In the genomic region with DNA sequence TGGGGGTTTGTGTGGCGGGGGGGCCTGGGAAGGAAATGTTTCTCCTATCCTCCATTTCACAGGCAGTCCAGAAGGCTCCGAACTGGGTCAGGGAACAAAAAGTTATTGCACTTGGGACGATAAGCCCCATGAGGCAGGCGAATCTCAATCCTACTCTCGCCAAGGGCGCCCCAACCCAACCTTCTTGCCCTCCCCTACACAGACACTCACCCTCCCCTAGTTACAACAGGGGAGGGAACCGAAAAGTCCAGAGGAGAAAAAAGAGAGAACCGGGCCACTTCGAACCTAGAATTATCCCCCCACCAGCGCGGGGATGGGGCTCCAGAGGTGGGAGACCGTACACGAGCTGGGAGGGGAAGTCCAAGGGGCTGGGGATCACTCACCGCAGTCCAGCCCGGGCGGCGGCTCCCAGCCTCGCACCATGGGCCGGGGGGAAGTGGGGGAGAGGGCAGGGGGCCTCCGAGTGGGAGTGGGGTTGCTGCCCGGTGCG, we compare ENCODE assay signal across 8 cellular contexts. TPM values are rescaled to one million over a fixed set of nuclear protein-coding genes. Genes with fewer than 3 reads are reported as not detected.
DNase-seq lines count a peak whose midpoint lies in the region; ATAC-seq and TF ChIP-seq lines count a peak whose summit lies in the region.

No MANE protein-coding gene starts in this region.

- H3K27ac ChIP-seq in CD4-positive, CD25-positive, alpha-beta regulatory T cell (ENCODE audit: insufficient read depth, low read length, poor library complexity, severe bottlenecking) = peak overlapping the region; percentile 83
- peak overlapping the region; percentile 61 to 93 (median 90) for H3K27ac ChIP-seq in spleen

- intact Hi-C loops in spleen (cut with DNase I; ENCODE audit: low total_unique reads) = no loop called here

- H3K27me3 Mint-ChIP-seq in CD4-positive, CD25-positive, alpha-beta regulatory T cell = no peaks in the 10 kb centered on the region
- H3K27me3 Mint-ChIP-seq in activated naive CD8-positive, alpha-beta T cell treated with anti-CD3 and anti-CD28 coated beads, Interleukin-2, amount 50 U/mL, for 24 hours = no peaks in the 10 kb centered on the region

- H3K27me3 ChIP-seq in CD4-positive, CD25-positive, alpha-beta regulatory T cell (ENCODE audit: control insufficient read depth, insufficient read depth, low read length) = no peaks in the 10 kb centered on the region
- H3K27me3 ChIP-seq in spleen (replicated peaks in 1 of 7) = no peaks in the 10 kb centered on the region

- DNase-seq in CD4-positive, CD25-positive, alpha-beta regulatory T cell = no peak
- no peak for DNase-seq in activated naive CD8-positive, alpha-beta T cell treated with anti-CD3 and anti-CD28 coated beads, Interleukin-2, amount 50 U/mL, for 24 hours
- DNase-seq in spleen (no peak), COLO829 (ENCODE audit: low spot score) (no peak)
- no peak for DNase-seq in activated CD4-positive, CD25-positive, alpha-beta regulatory T cell (lab: John Stamatoyannopoulos, UW)

- WGBS in spleen, 5 donors = 0 to 1% (median 1%) methylated on average over 18 to 22 of the region's 22 CpGs

- H3K36me3 Mint-ChIP-seq in CD4-positive, CD25-positive, alpha-beta regulatory T cell = no peaks in the 10 kb centered on the region
- peaks cover 13% of the 10 kb centered on the region for H3K36me3 Mint-ChIP-seq in activated naive CD8-positive, alpha-beta T cell treated with anti-CD3 and anti-CD28 coated beads, Interleukin-2, amount 50 U/mL, for 24 hours (ENCODE audit: low read depth)

- peak overlapping the region; percentile 52 to 95 (median 93) for H3K27ac Mint-ChIP-seq in CD4-positive, CD25-positive, alpha-beta regulatory T cell
- peak overlapping the region; percentile 90 for H3K27ac Mint-ChIP-seq in activated naive CD8-positive, alpha-beta T cell treated with anti-CD3 and anti-CD28 coated beads, Interleukin-2, amount 50 U/mL, for 24 hours

- H3K9me3 Mint-ChIP-seq in CD4-positive, CD25-positive, alpha-beta regulatory T cell = no peaks in the 10 kb centered on the region
- no peaks in the 10 kb centered on the region for H3K9me3 Mint-ChIP-seq in activated naive CD8-positive, alpha-beta T cell treated with anti-CD3 and anti-CD28 coated beads, Interleukin-2, amount 50 U/mL, for 24 hours

- no peaks in the 10 kb centered on the region for H3K36me3 ChIP-seq in CD4-positive, CD25-positive, alpha-beta regulatory T cell (ENCODE audit: control insufficient read depth, insufficient read depth, low read length)
- peaks cover 0 to 3% (median 0%) of the 10 kb centered on the region in 6 donors for H3K36me3 ChIP-seq in spleen

- no peaks in the 10 kb centered on the region for H3K9me3 ChIP-seq in CD4-positive, CD25-positive, alpha-beta regulatory T cell (ENCODE audit: control insufficient read depth in 2 of 2, low read length in 2 of 2)
- H3K9me3 ChIP-seq in spleen = no peaks in the 10 kb centered on the region

- H3K4me1 Mint-ChIP-seq in CD4-positive, CD25-positive, alpha-beta regulatory T cell = peaks cover 7 to 34% (median 15%) of the 10 kb centered on the region in 4 donors
- H3K4me1 Mint-ChIP-seq in activated naive CD8-positive, alpha-beta T cell treated with anti-CD3 and anti-CD28 coated beads, Interleukin-2, amount 50 U/mL, for 24 hours = peaks cover 26% of the 10 kb centered on the region

- peak overlapping the region; percentile 88 to 99 (median 96) for H3K4me3 Mint-ChIP-seq in CD4-positive, CD25-positive, alpha-beta regulatory T cell
- peak overlapping the region; percentile 98 for H3K4me3 Mint-ChIP-seq in activated naive CD8-positive, alpha-beta T cell treated with anti-CD3 and anti-CD28 coated beads, Interleukin-2, amount 50 U/mL, for 24 hours

- peaks cover 18% of the 10 kb centered on the region for H3K4me1 ChIP-seq in CD4-positive, CD25-positive, alpha-beta regulatory T cell (ENCODE audit: control insufficient read depth, insufficient read depth, low read length, poor library complexity, severe bottlenecking)
- peaks cover 12 to 45% (median 23%) of the 10 kb centered on the region in 6 donors for H3K4me1 ChIP-seq in spleen

- TF ChIP-seq CTCF in spleen (IDR thresholded peaks at IDR 0.05 in 8 of 11, conservative IDR thresholded peaks at IDR 0.05 in 3 of 11) = no peak

- H3K4me3 ChIP-seq in CD4-positive, CD25-positive, alpha-beta regulatory T cell (ENCODE audit: low read depth, low read length) = peak overlapping the region; percentile 60
- H3K4me3 ChIP-seq in iPS-11a (ENCODE audit: low read depth, low read length) = peak overlapping the region; percentile 67
- peak overlapping the region; percentile 54 to 81 (median 74) for H3K4me3 ChIP-seq in spleen

- no peak for TF ChIP-seq POLR2A in spleen (IDR thresholded peaks at IDR 0.05)

- ATAC-seq in CD4-positive, CD25-positive, alpha-beta regulatory T cell (ENCODE audit: low read depth in 2 of 2) = peak; percentile 5 to 11
- ATAC-seq in GM19463 (IDR thresholded peaks at IDR 0.05; ENCODE audit: unreplicated experiment) (peak; percentile 19), HG03521 (IDR thresholded peaks at IDR 0.05; ENCODE audit: unreplicated experiment) (peak; percentile 16)
- peak; percentile 30 for ATAC-seq in activated naive CD8-positive, alpha-beta T cell treated with anti-CD3 and anti-CD28 coated beads, Interleukin-2, amount 50 U/mL, for 24 hours

RNA-seq across cellular contexts. Expression of a gene that starts 0.4 kb away (rescaled TPM):
- 3.3 TPM for total RNA-seq in CD4-positive, CD25-positive, alpha-beta regulatory T cell
- polyA plus RNA-seq in CD4-positive, CD25-positive, alpha-beta regulatory T cell = 1 to 10 TPM; 4.7 to 7.4 (median 6.4) TPM
- total RNA-seq in spleen = 10 to 100 TPM in 2 of 7 donors, 1 to 10 TPM in 5; 7.3 to 13.0 (median 9.1) TPM
- polyA plus RNA-seq in spleen = 1 to 10 TPM; 3.1 to 5.4 (median 5.0) TPM

RNA-seq across cellular contexts. Expression of a gene that starts 17.1 kb away (rescaled TPM):
- 33.2 TPM for total RNA-seq in CD4-positive, CD25-positive, alpha-beta regulatory T cell
- polyA plus RNA-seq in CD4-positive, CD25-positive, alpha-beta regulatory T cell = 1 to 10 TPM; 2.5 to 4.6 (median 2.9) TPM
- 10 to 100 TPM; 18.6 to 31.7 (median 20.8) TPM for total RNA-seq in spleen
- polyA plus RNA-seq in spleen = 10 to 100 TPM; 22.1 to 36.7 (median 30.3) TPM

RNA-seq across cellular contexts. Expression of a gene that starts 21.1 kb away (rescaled TPM):
- total RNA-seq in CD4-positive, CD25-positive, alpha-beta regulatory T cell = 2.6 TPM
- not detected for polyA plus RNA-seq in CD4-positive, CD25-positive, alpha-beta regulatory T cell
- 10 to 100 TPM; 16.7 to 34.6 (median 24.9) TPM for total RNA-seq in spleen
- polyA plus RNA-seq in spleen = 10 to 100 TPM in 1 of 3 donors, 1 to 10 TPM in 2; 5.4 to 19.2 (median 7.5) TPM

RNA-seq across cellular contexts. Expression of a gene that starts 35.7 kb away (rescaled TPM):
- 188 TPM for total RNA-seq in CD4-positive, CD25-positive, alpha-beta regulatory T cell
- polyA plus RNA-seq in CD4-positive, CD25-positive, alpha-beta regulatory T cell = 100 to 1,000 TPM in 1 of 4 donors, 10 to 100 TPM in 3; 78.8 to 102 (median 89.3) TPM
- total RNA-seq in spleen = 100 to 1,000 TPM in 4 of 7 donors, 10 to 100 TPM in 3; 52.1 to 152 (median 132) TPM
- 100 to 1,000 TPM; 118 to 146 (median 132) TPM for polyA plus RNA-seq in spleen

RNA-seq across cellular contexts. Expression of a gene that starts 47.8 kb away (rescaled TPM):
- not detected for total RNA-seq in CD4-positive, CD25-positive, alpha-beta regulatory T cell
- polyA plus RNA-seq in CD4-positive, CD25-positive, alpha-beta regulatory T cell = not detected
- not detected for total RNA-seq in spleen
- polyA plus RNA-seq in spleen = not detected
